Comparison of ENCODE assay signal across 1 cellular context in the genomic region with DNA sequence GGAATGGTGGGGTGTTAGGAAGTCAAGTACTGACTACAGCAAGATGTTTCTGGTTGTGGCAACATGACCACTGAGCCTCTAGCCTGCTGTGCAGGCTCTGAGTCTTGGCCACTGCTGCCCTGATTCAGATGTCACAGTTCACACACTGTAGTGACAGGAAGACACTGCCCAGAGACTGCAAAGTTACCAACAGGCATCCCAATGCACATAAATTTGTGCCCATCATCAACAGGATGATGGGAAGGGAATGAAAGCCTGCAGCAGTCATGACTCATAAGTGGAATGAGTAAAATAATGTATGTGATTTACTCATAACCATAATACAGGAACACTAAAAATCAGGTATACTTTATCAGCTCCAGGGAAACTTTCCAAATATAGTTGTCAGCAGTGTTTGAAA.
A peak's percentile ranks its signal among the peaks of the same experiment; 100 is the strongest.
TF ChIP-seq lines count a peak whose summit lies in the region.

No MANE protein-coding gene starts in this region.

TF ChIP-seq in SK-N-SH treated with all-trans-retinoic acid at 6 μM for 48 hours, 23 proteins besides CTCF, POLR2A, EP300 and RAD21 (continued from another document):
- TF ChIP-seq, protein P1, sequence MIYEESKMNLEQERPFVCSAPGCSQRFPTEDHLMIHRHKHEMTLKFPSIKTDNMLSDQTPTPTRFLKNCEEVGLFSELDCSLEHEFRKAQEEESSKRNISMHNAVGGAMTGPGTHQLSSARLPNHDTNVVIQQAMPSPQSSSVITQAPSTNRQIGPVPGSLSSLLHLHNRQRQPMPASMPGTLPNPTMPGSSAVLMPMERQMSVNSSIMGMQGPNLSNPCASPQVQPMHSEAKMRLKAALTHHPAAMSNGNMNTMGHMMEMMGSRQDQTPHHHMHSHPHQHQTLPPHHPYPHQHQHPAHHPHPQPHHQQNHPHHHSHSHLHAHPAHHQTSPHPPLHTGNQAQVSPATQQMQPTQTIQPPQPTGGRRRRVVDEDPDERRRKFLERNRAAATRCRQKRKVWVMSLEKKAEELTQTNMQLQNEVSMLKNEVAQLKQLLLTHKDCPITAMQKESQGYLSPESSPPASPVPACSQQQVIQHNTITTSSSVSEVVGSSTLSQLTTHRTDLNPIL (CRISPR knock-in tag; IDR thresholded peaks at IDR 0.05; ENCODE audit: low read depth), result no peak
- TF ChIP-seq ZNF70 (CRISPR knock-in tag; IDR thresholded peaks at IDR 0.05) (no peak), SNAI2 (CRISPR knock-in tag; IDR thresholded peaks at IDR 0.05) (no peak), ZFP30 (CRISPR knock-in tag; IDR thresholded peaks at IDR 0.05) (no peak), ZC3H10 (CRISPR knock-in tag; IDR thresholded peaks at IDR 0.05) (0 out of 2 replicates have a peak, but pooled peaks have one; percentile 41), TCF4 (CRISPR knock-in tag; IDR thresholded peaks at IDR 0.05; ENCODE audit: borderline replicate concordance) (no peak), ZNF8 (CRISPR knock-in tag; IDR thresholded peaks at IDR 0.05) (no peak), TOX (CRISPR knock-in tag; IDR thresholded peaks at IDR 0.05; ENCODE audit: borderline replicate concordance) (peak; percentile 88), ZNF565 (CRISPR knock-in tag; conservative IDR thresholded peaks at IDR 0.05; ENCODE audit: low read depth) (no peak), RARB (CRISPR knock-in tag; IDR thresholded peaks at IDR 0.05) (peak; percentile 88; the same call in 1 of the 2 replicates), CSDC2 (CRISPR knock-in tag; IDR thresholded peaks at IDR 0.05) (no peak), ESRRG (CRISPR knock-in tag; IDR thresholded peaks at IDR 0.05) (no peak), ZFP3 (CRISPR knock-in tag; IDR thresholded peaks at IDR 0.05) (no peak), PPARA (CRISPR knock-in tag; IDR thresholded peaks at IDR 0.05; ENCODE audit: borderline replicate concordance) (no peak), ISL1 (CRISPR knock-in tag; IDR thresholded peaks at IDR 0.05) (no peak; the same call in 1 of the 2 replicates), GLIS3 (CRISPR knock-in tag; IDR thresholded peaks at IDR 0.05) (no peak), BACH2 (CRISPR knock-in tag; IDR thresholded peaks at IDR 0.05; ENCODE audit: borderline replicate concordance) (no peak), OSR1 (CRISPR knock-in tag; IDR thresholded peaks at IDR 0.05) (no peak)
- TF ChIP-seq, protein P2, sequence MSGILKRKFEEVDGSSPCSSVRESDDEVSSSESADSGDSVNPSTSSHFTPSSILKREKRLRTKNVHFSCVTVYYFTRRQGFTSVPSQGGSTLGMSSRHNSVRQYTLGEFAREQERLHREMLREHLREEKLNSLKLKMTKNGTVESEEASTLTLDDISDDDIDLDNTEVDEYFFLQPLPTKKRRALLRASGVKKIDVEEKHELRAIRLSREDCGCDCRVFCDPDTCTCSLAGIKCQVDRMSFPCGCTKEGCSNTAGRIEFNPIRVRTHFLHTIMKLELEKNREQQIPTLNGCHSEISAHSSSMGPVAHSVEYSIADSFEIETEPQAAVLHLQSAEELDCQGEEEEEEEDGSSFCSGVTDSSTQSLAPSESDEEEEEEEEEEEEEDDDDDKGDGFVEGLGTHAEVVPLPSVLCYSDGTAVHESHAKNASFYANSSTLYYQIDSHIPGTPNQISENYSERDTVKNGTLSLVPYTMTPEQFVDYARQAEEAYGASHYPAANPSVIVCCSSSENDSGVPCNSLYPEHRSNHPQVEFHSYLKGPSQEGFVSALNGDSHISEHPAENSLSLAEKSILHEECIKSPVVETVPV (CRISPR knock-in tag; IDR thresholded peaks at IDR 0.05), result no peak
- TF ChIP-seq, protein P3, sequence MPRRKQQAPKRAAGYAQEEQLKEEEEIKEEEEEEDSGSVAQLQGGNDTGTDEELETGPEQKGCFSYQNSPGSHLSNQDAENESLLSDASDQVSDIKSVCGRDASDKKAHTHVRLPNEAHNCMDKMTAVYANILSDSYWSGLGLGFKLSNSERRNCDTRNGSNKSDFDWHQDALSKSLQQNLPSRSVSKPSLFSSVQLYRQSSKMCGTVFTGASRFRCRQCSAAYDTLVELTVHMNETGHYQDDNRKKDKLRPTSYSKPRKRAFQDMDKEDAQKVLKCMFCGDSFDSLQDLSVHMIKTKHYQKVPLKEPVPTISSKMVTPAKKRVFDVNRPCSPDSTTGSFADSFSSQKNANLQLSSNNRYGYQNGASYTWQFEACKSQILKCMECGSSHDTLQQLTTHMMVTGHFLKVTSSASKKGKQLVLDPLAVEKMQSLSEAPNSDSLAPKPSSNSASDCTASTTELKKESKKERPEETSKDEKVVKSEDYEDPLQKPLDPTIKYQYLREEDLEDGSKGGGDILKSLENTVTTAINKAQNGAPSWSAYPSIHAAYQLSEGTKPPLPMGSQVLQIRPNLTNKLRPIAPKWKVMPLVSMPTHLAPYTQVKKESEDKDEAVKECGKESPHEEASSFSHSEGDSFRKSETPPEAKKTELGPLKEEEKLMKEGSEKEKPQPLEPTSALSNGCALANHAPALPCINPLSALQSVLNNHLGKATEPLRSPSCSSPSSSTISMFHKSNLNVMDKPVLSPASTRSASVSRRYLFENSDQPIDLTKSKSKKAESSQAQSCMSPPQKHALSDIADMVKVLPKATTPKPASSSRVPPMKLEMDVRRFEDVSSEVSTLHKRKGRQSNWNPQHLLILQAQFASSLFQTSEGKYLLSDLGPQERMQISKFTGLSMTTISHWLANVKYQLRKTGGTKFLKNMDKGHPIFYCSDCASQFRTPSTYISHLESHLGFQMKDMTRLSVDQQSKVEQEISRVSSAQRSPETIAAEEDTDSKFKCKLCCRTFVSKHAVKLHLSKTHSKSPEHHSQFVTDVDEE (CRISPR knock-in tag; IDR thresholded peaks at IDR 0.05), result no peak
- TF ChIP-seq, protein P4, sequence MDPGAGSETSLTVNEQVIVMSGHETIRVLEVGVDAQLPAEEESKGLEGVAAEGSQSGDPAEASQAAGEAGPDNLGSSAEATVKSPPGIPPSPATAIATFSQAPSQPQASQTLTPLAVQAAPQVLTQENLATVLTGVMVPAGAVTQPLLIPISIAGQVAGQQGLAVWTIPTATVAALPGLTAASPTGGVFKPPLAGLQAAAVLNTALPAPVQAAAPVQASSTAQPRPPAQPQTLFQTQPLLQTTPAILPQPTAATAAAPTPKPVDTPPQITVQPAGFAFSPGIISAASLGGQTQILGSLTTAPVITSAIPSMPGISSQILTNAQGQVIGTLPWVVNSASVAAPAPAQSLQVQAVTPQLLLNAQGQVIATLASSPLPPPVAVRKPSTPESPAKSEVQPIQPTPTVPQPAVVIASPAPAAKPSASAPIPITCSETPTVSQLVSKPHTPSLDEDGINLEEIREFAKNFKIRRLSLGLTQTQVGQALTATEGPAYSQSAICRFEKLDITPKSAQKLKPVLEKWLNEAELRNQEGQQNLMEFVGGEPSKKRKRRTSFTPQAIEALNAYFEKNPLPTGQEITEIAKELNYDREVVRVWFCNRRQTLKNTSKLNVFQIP (CRISPR knock-in tag; IDR thresholded peaks at IDR 0.05; ENCODE audit: borderline replicate concordance, low read depth), result no peak
- TF ChIP-seq, protein P5, sequence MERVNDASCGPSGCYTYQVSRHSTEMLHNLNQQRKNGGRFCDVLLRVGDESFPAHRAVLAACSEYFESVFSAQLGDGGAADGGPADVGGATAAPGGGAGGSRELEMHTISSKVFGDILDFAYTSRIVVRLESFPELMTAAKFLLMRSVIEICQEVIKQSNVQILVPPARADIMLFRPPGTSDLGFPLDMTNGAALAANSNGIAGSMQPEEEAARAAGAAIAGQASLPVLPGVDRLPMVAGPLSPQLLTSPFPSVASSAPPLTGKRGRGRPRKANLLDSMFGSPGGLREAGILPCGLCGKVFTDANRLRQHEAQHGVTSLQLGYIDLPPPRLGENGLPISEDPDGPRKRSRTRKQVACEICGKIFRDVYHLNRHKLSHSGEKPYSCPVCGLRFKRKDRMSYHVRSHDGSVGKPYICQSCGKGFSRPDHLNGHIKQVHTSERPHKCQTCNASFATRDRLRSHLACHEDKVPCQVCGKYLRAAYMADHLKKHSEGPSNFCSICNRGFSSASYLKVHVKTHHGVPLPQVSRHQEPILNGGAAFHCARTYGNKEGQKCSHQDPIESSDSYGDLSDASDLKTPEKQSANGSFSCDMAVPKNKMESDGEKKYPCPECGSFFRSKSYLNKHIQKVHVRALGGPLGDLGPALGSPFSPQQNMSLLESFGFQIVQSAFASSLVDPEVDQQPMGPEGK (CRISPR knock-in tag; IDR thresholded peaks at IDR 0.05; ENCODE audit: borderline replicate concordance), result peak; percentile 52; the same call in 1 of the 2 replicates
